14 cellular contexts compared by ENCODE assay signal in genomic region chr16:87964049-87964448, GRCh38. TPM values are rescaled to one million over a fixed set of nuclear protein-coding genes. Genes with fewer than 3 reads are reported as not detected.
DNase-seq lines count a peak whose midpoint lies in the region; ATAC-seq, FAIRE-seq and TF ChIP-seq lines count a peak whose summit lies in the region.
"Had no signal": no experiment of that assay in that cellular context is flagged by ENCODE, and none has a peak within 500 bp of the region (broad histone marks: within the 10 kb centered on the region; RNA-seq: fewer than 3 reads in every experiment).

No MANE protein-coding gene starts in this region.

- TF ChIP-seq POLR2A in right lobe of liver (IDR thresholded peaks at IDR 0.05), result no peak
- no peak for TF ChIP-seq POLR2A in HepG2 (IDR thresholded peaks at IDR 0.05; ENCODE audit: insufficient read depth in 1 of 2, low read depth in 2 of 2, low read length in 2 of 2)

- intact Hi-C loops in right lobe of liver (cut with DNase I) (no loop called here), HepG2 (cut with micrococcal nuclease; ENCODE audit: unreplicated experiment) (no loop called here)

- no peak overlapping the region for H3K4me2 ChIP-seq in HepG2 (ENCODE audit: low read depth, low read length)

- H3K9me3 ChIP-seq in right lobe of liver (no peaks in the 10 kb centered on the region), HepG2 (ENCODE audit: low read length) (no peaks in the 10 kb centered on the region), muscle layer of duodenum (ENCODE audit: control insufficient read depth in 1 of 2, low read length in 2 of 2) (no peaks in the 10 kb centered on the region)

- TF ChIP-seq RAD21 in HepG2 (CRISPR knock-in tag; IDR thresholded peaks at IDR 0.05), result no peak

- FAIRE-seq in HepG2 (lab: Jason Lieb, UNC), result no peak

- TF ChIP-seq EP300 in HepG2 (IDR thresholded peaks at IDR 0.05; ENCODE audit: low read depth in 2 of 2, low read length in 2 of 2) (no peak), HepG2 (CRISPR knock-in tag; IDR thresholded peaks at IDR 0.05; ENCODE audit: borderline replicate concordance) (no peak)

- no peaks in the 10 kb centered on the region for H3K9me3 Mint-ChIP-seq in activated naive CD8-positive, alpha-beta T cell treated with anti-CD3 and anti-CD28 coated beads, Interleukin-2, amount 50 U/mL, for 24 hours

- no peak overlapping the region for H2AFZ ChIP-seq in HepG2 (ENCODE audit: low read length)

- no peaks in the 10 kb centered on the region for H4K20me1 ChIP-seq in HepG2 (ENCODE audit: insufficient read depth, low read length)

- H3K27me3 ChIP-seq in right lobe of liver, result no peaks in the 10 kb centered on the region
- no peaks in the 10 kb centered on the region for H3K27me3 ChIP-seq in HepG2 (ENCODE audit: control insufficient read depth in 1 of 2, insufficient read depth in 2 of 2, low read length in 2 of 2)
- no peaks in the 10 kb centered on the region for H3K27me3 ChIP-seq in muscle layer of duodenum (ENCODE audit: low read depth, low read length)

- in situ Hi-C loops in HepG2 (cut with HindIII; ENCODE audit: extremely low pct_ligation_motif_present, low pct_unique_long_range_greater_than_20kb), result no loop called here

- CTCF ChIA-PET in HepG2 (lab: Yijun Ruan, JAX; ENCODE audit: low intra/inter-chr PET ratio, low total read pairs), result no interaction called here

- H3K4me1 Mint-ChIP-seq in activated naive CD8-positive, alpha-beta T cell treated with anti-CD3 and anti-CD28 coated beads, Interleukin-2, amount 50 U/mL, for 24 hours, result peaks cover 83% of the 10 kb centered on the region

- peaks cover 73% of the 10 kb centered on the region for H3K79me2 ChIP-seq in HepG2 (ENCODE audit: insufficient read depth, low read length)

- H3K27ac ChIP-seq in right lobe of liver, result peak overlapping the region in 2 of 3 donors; percentile 13 to 15
- H3K27ac ChIP-seq in HepG2 (ENCODE audit: extremely low read length, insufficient read depth, low read length), result no peak overlapping the region
- peak overlapping the region; percentile 4 for H3K27ac ChIP-seq in muscle layer of duodenum (ENCODE audit: low read length)

- POLR2A ChIA-PET in HepG2 (lab: Yijun Ruan, JAX), result no interaction called here

- ATAC-seq in right lobe of liver (no peak), HepG2 (no peak), HG02588 (IDR thresholded peaks at IDR 0.05; ENCODE audit: unreplicated experiment) (no peak), HG03175 (IDR thresholded peaks at IDR 0.05; ENCODE audit: unreplicated experiment) (no peak)
- no peak for ATAC-seq in activated naive CD8-positive, alpha-beta T cell treated with anti-CD3 and anti-CD28 coated beads, Interleukin-2, amount 50 U/mL, for 24 hours

- BruUV-seq in HepG2 (replicated peaks; lab: Mats Ljungman, UMichigan), result no TSS peak

- peak overlapping the region; percentile 91 for H3K27ac Mint-ChIP-seq in activated naive CD8-positive, alpha-beta T cell treated with anti-CD3 and anti-CD28 coated beads, Interleukin-2, amount 50 U/mL, for 24 hours

- no peak for TF ChIP-seq CTCF in right lobe of liver (IDR thresholded peaks at IDR 0.05)
- TF ChIP-seq CTCF in HepG2 (CRISPR knock-in tag; IDR thresholded peaks at IDR 0.05), result no peak

- H3K4me3 ChIP-seq in right lobe of liver, result no peak overlapping the region
- no peak overlapping the region for H3K4me3 ChIP-seq in HepG2 (replicated peaks in 1 of 3; ENCODE audit: insufficient read depth in 1 of 3, low read depth in 2 of 3, low read length in 3 of 3)
- H3K4me3 ChIP-seq in muscle layer of duodenum (ENCODE audit: low read depth in 1 of 2, low read length in 2 of 2), result no peak overlapping the region

- H3K4me3 Mint-ChIP-seq in activated naive CD8-positive, alpha-beta T cell treated with anti-CD3 and anti-CD28 coated beads, Interleukin-2, amount 50 U/mL, for 24 hours, result peak overlapping the region; percentile 54

- H3K36me3 ChIP-seq in right lobe of liver (no peaks in the 10 kb centered on the region), HepG2 (replicated peaks in 1 of 2; ENCODE audit: control insufficient read depth in 1 of 2, insufficient read depth in 2 of 2, low read length in 2 of 2) (no peaks in the 10 kb centered on the region), muscle layer of duodenum (ENCODE audit: control insufficient read depth in 1 of 2, insufficient read depth in 2 of 2, low read length in 2 of 2) (no peaks in the 10 kb centered on the region)

- DNase-seq in right lobe of liver, result no peak
- DNase-seq in HepG2 (ENCODE audit: low spot score), result no peak
- DNase-seq in activated naive CD8-positive, alpha-beta T cell treated with anti-CD3 and anti-CD28 coated beads, Interleukin-2, amount 50 U/mL, for 24 hours, result no peak
- no peak for DNase-seq in NCI-H2081 treated with DMSO at 0.1 percent for 48 hours (lab: John Stamatoyannopoulos, UW)
- DNase-seq in KG1 (lab: John Stamatoyannopoulos, UW), result no peak
- DNase-seq: COR-L47, foreskin melanocyte, NCI-H2029 had no signal

- H3K9ac ChIP-seq in HepG2 (ENCODE audit: insufficient read depth, low read depth, low read length), result no peak overlapping the region

- H3K36me3 Mint-ChIP-seq in activated naive CD8-positive, alpha-beta T cell treated with anti-CD3 and anti-CD28 coated beads, Interleukin-2, amount 50 U/mL, for 24 hours (ENCODE audit: low read depth), result peaks cover 18% of the 10 kb centered on the region

- H3K4me1 ChIP-seq in right lobe of liver, result peaks cover 0 to 16% (median 8%) of the 10 kb centered on the region in 4 donors
- H3K4me1 ChIP-seq in HepG2 (ENCODE audit: insufficient read depth, low read length), result peaks cover 45% of the 10 kb centered on the region
- H3K4me1 ChIP-seq in muscle layer of duodenum (ENCODE audit: control insufficient read depth in 1 of 2, insufficient read depth in 2 of 2, low read length in 2 of 2), result peaks cover 0 to 14% of the 10 kb centered on the region in 2 donors

- no peaks in the 10 kb centered on the region for H3K27me3 Mint-ChIP-seq in activated naive CD8-positive, alpha-beta T cell treated with anti-CD3 and anti-CD28 coated beads, Interleukin-2, amount 50 U/mL, for 24 hours

- WGBS in right lobe of liver (ENCODE audit: insufficient coverage, low coverage, low lambda C conversion rate, missing lambda C conversion rate), result 60% methylated on average over 1 of the region's 10 CpGs
- WGBS in HepG2 (ENCODE audit: low lambda C conversion rate), result 84% methylated on average over 9 of the region's 10 CpGs

RNA-seq across cellular contexts. Expression of gene BANP, which starts 12.8 kb away (rescaled TPM):
- 10 to 100 TPM; 11.2 to 20.7 (median 18.8) TPM for total RNA-seq in right lobe of liver
- 13.0 and 20.2 TPM in 2 replicates for total RNA-seq in HepG2 (2016; rRNA removed; fragmentation: Illumina TruSeq; extraction: Trizol)
- 63.3 and 63.4 TPM in 2 replicates for total RNA-seq in HepG2 (2016; cell fraction: cytosol; rRNA removed; fragmentation: Illumina TruSeq; extraction: Trizol; ENCODE audit: low read depth)
- total RNA-seq in HepG2 (2016; cell fraction: insoluble cytoplasmic fraction; rRNA removed; fragmentation: Illumina TruSeq; extraction: Trizol), result 11.2 and 21.0 TPM in 2 replicates
- 26.8 and 28.3 TPM in 2 replicates for total RNA-seq in HepG2 (2016; cell fraction: membrane; rRNA removed; fragmentation: Illumina TruSeq; extraction: Trizol)
- total RNA-seq in HepG2 (2016; cell fraction: nucleus; rRNA removed; fragmentation: Illumina TruSeq; extraction: Trizol), result 25.5 and 26.4 TPM in 2 replicates
- polyA plus RNA-seq in HepG2 (2011; rRNA removed), result 23.8 and 24.6 TPM in 2 replicates
- 21.1 and 26.1 TPM in 2 replicates for polyA plus RNA-seq in HepG2 (2011; cell fraction: cytosol; rRNA removed)
- 58.9 and 72.7 TPM in 2 replicates for polyA plus RNA-seq in HepG2 (2011; cell fraction: nucleus; rRNA removed)
- polyA plus RNA-seq in HepG2 (2012), result 16.2 and 18.3 TPM in 2 replicates
- polyA plus RNA-seq in HepG2 (2016; cell fraction: cytosol; fragmentation: Illumina TruSeq; extraction: Trizol; ENCODE audit: low read depth), result 6.1 and 6.3 TPM in 2 replicates
- polyA plus RNA-seq in HepG2 (2016; cell fraction: insoluble cytoplasmic fraction; fragmentation: Illumina TruSeq; extraction: Trizol; ENCODE audit: low read depth), result 10.3 and 13.0 TPM in 2 replicates
- polyA plus RNA-seq in HepG2 (2016; cell fraction: membrane; fragmentation: Illumina TruSeq; extraction: Trizol; ENCODE audit: low read depth), result 7.4 and 8.4 TPM in 2 replicates
- polyA plus RNA-seq in HepG2 (2016; cell fraction: nucleus; fragmentation: Illumina TruSeq; extraction: Trizol; ENCODE audit: insufficient read depth, low read depth), result 24.7 and 27.2 TPM in 2 replicates
- polyA minus RNA-seq in HepG2 (2011; rRNA and poly(A)+ RNA removed; ENCODE audit: low replicate concordance), result 44.9 and 76.3 TPM in 2 replicates
- 24.6 and 25.1 TPM in 2 replicates for polyA minus RNA-seq in HepG2 (2011; cell fraction: cytosol; rRNA and poly(A)+ RNA removed)
- 76.5 and 78.6 TPM in 2 replicates for polyA minus RNA-seq in HepG2 (2011; cell fraction: nucleus; rRNA and poly(A)+ RNA removed)

RNA-seq across cellular contexts. Expression of gene CA5A, which starts 27.7 kb away (rescaled TPM):
- total RNA-seq in right lobe of liver (10 to 100 TPM; 26.5 to 59.6 (median 30.2) TPM), HepG2 (2016; rRNA removed; fragmentation: Illumina TruSeq; extraction: Trizol) (85.7 and 106 TPM in 2 replicates)
- 32.7 and 37.9 TPM in 2 replicates for total RNA-seq in HepG2 (2016; cell fraction: cytosol; rRNA removed; fragmentation: Illumina TruSeq; extraction: Trizol; ENCODE audit: low read depth)
- 85.8 and 97.2 TPM in 2 replicates for total RNA-seq in HepG2 (2016; cell fraction: insoluble cytoplasmic fraction; rRNA removed; fragmentation: Illumina TruSeq; extraction: Trizol)
- total RNA-seq in HepG2 (2016; cell fraction: membrane; rRNA removed; fragmentation: Illumina TruSeq; extraction: Trizol), result 29.8 and 38.9 TPM in 2 replicates
- total RNA-seq in HepG2 (2016; cell fraction: nucleus; rRNA removed; fragmentation: Illumina TruSeq; extraction: Trizol), result 97.3 and 115 TPM in 2 replicates
- 66.8 and 70.0 TPM in 2 replicates for polyA plus RNA-seq in HepG2 (2011; rRNA removed)
- 69.7 and 71.1 TPM in 2 replicates for polyA plus RNA-seq in HepG2 (2011; cell fraction: cytosol; rRNA removed)
- 186 and 199 TPM in 2 replicates for polyA plus RNA-seq in HepG2 (2011; cell fraction: nucleus; rRNA removed)
- 44.2 and 48.2 TPM in 2 replicates for polyA plus RNA-seq in HepG2 (2012)
- polyA plus RNA-seq in HepG2 (2016; cell fraction: cytosol; fragmentation: Illumina TruSeq; extraction: Trizol; ENCODE audit: low read depth), result 21.5 and 23.0 TPM in 2 replicates
- 68.8 and 71.9 TPM in 2 replicates for polyA plus RNA-seq in HepG2 (2016; cell fraction: insoluble cytoplasmic fraction; fragmentation: Illumina TruSeq; extraction: Trizol; ENCODE audit: low read depth)
- polyA plus RNA-seq in HepG2 (2016; cell fraction: membrane; fragmentation: Illumina TruSeq; extraction: Trizol; ENCODE audit: low read depth), result 18.4 and 18.5 TPM in 2 replicates
- 127 and 130 TPM in 2 replicates for polyA plus RNA-seq in HepG2 (2016; cell fraction: nucleus; fragmentation: Illumina TruSeq; extraction: Trizol; ENCODE audit: insufficient read depth, low read depth)
- polyA minus RNA-seq in HepG2 (2011; rRNA and poly(A)+ RNA removed; ENCODE audit: low replicate concordance), result 132 TPM in 1 of 2 replicates, not detected in the other
- polyA minus RNA-seq in HepG2 (2011; cell fraction: cytosol; rRNA and poly(A)+ RNA removed), result 12.6 and 15.9 TPM in 2 replicates
- 114 and 132 TPM in 2 replicates for polyA minus RNA-seq in HepG2 (2011; cell fraction: nucleus; rRNA and poly(A)+ RNA removed)
- total RNA-seq: pulmonary artery endothelial cell; T-helper 1 cell treated with Interleukin-12 subunit alpha and Interleukin-12 subunit beta and Interleukin-4 antibody, amounts not matched to agents 30 ng/mL and 1 ng/mL, for 36 hours; ureter had no signal
